8 cellular contexts compared by ENCODE assay signal in genomic region chr5:154860123-154860522, GRCh38. TPM values are rescaled to one million over a fixed set of nuclear protein-coding genes. Genes with fewer than 3 reads are reported as not detected.
DNase-seq lines count a peak whose midpoint lies in the region; ATAC-seq and TF ChIP-seq lines count a peak whose summit lies in the region.

No MANE protein-coding gene starts in this region.

- no peak for TF ChIP-seq CTCF in NB4 (IDR thresholded peaks at IDR 0.05; ENCODE audit: low read depth, low read length)
- no peak for TF ChIP-seq CTCF in brain microvascular endothelial cell (IDR thresholded peaks at IDR 0.05; ENCODE audit: low read depth, low read length, missing control alignments)

- H3K4me3 Mint-ChIP-seq in CD4-positive, alpha-beta memory T cell, result peak overlapping the region; percentile 89 to 97 (median 91)

- peaks cover 6% of the 10 kb centered on the region for H3K36me3 ChIP-seq in CD4-positive, alpha-beta memory T cell (ENCODE audit: insufficient read depth, low read length)
- H3K36me3 ChIP-seq in brain microvascular endothelial cell (replicated peaks), result peaks cover 3% of the 10 kb centered on the region
- H3K36me3 ChIP-seq in mesodermal cell (ENCODE audit: control insufficient read depth, insufficient read depth, low read length), result peaks cover 37% of the 10 kb centered on the region

- H3K4me3 ChIP-seq in CD4-positive, alpha-beta memory T cell (ENCODE audit: low read length in 2 of 2), result peak overlapping the region; percentile 78 to 88
- H3K4me3 ChIP-seq in NB4 (ENCODE audit: low read depth, low read length), result peak overlapping the region; percentile 99
- peak overlapping the region; percentile 86 for H3K4me3 ChIP-seq in brain microvascular endothelial cell (ENCODE audit: low read depth, low read length)
- H3K4me3 ChIP-seq in mesodermal cell (ENCODE audit: extremely low read depth, insufficient read depth, low read length, poor library complexity, severe bottlenecking), result peak overlapping the region; percentile 63

- CTCF ChIA-PET in CD4-positive, alpha-beta memory T cell (lab: Charles Lee; ENCODE audit: partially characterized antibody), result interaction anchor here (0.9 to 2.0 kb wide), 3 partner anchors 9 to 77 kb away, joined by 3 to 11 read pairs (median 3); partner anchors contain the start of gene GEMIN5

- in situ Hi-C loops in brain microvascular endothelial cell (cut with HindIII; ENCODE audit: low pct_ligation_motif_present, low sequenced_read_pairs), result no loop called here

- no peak for DNase-seq in CD4-positive, alpha-beta memory T cell
- DNase-seq in NB4 (ENCODE audit: low read depth) (peak; percentile 80), brain microvascular endothelial cell (peak; percentile 61), GOT3 (lab: John Stamatoyannopoulos, UW) (no peak), iPS-NIHi11 (ENCODE audit: low spot score) (no peak), cerebellar cortex (ENCODE audit: low spot score) (no peak)

- 52 to 65% methylated on average over 5 of the region's 5 CpGs for WGBS in mesodermal cell (ENCODE audit: insufficient coverage in 2 of 2), 2 experiments

- no peak for ATAC-seq in GM21717 (IDR thresholded peaks at IDR 0.05; ENCODE audit: unreplicated experiment)

- no peak for TF ChIP-seq POLR2A in NB4 (IDR thresholded peaks at IDR 0.05; ENCODE audit: extremely low read depth, insufficient read length)

- H3K27ac Mint-ChIP-seq in CD4-positive, alpha-beta memory T cell, result peak overlapping the region; percentile 93 to 99 (median 98)

- peaks cover 21 to 44% of the 10 kb centered on the region in 2 donors for H3K36me3 Mint-ChIP-seq in CD4-positive, alpha-beta memory T cell

- no peaks in the 10 kb centered on the region for H3K27me3 Mint-ChIP-seq in CD4-positive, alpha-beta memory T cell

- H3K9me3 Mint-ChIP-seq in CD4-positive, alpha-beta memory T cell, result no peaks in the 10 kb centered on the region

- no peaks in the 10 kb centered on the region for H3K27me3 ChIP-seq in CD4-positive, alpha-beta memory T cell (ENCODE audit: insufficient read depth, low read length)
- H3K27me3 ChIP-seq in brain microvascular endothelial cell (replicated peaks), result no peaks in the 10 kb centered on the region

- H3K4me1 Mint-ChIP-seq in CD4-positive, alpha-beta memory T cell, result peaks cover 32 to 63% (median 44%) of the 10 kb centered on the region in 4 donors

- peak overlapping the region; percentile 94 for H3K27ac ChIP-seq in CD4-positive, alpha-beta memory T cell (ENCODE audit: low read depth, low read length)
- H3K27ac ChIP-seq in brain microvascular endothelial cell (peak overlapping the region; percentile 9), mesodermal cell (ENCODE audit: low read depth, low read length, severe bottlenecking) (no peak overlapping the region)

- intact Hi-C loops in CD4-positive, alpha-beta memory T cell (cut with micrococcal nuclease), result no loop called here

- no peaks in the 10 kb centered on the region for H3K9me3 ChIP-seq in CD4-positive, alpha-beta memory T cell (ENCODE audit: control insufficient read depth in 1 of 2, low read length in 2 of 2)
- no peaks in the 10 kb centered on the region for H3K9me3 ChIP-seq in mesodermal cell (ENCODE audit: control insufficient read depth, low read length)

- H3K4me1 ChIP-seq in CD4-positive, alpha-beta memory T cell (ENCODE audit: insufficient read depth, low read length), result peaks cover 44% of the 10 kb centered on the region
- H3K4me1 ChIP-seq in mesodermal cell (ENCODE audit: control insufficient read depth, insufficient read depth, low read length, poor library complexity, severe bottlenecking), result peaks cover 19% of the 10 kb centered on the region

- POLR2A ChIA-PET in CD4-positive, alpha-beta memory T cell (lab: Charles Lee; ENCODE audit: partially characterized antibody), result interaction anchor here (0.7 to 2.0 kb wide), 6 partner anchors 31 to 106 kb away, joined by 3 to 13 read pairs (median 6); partner anchors contain the start of genes GEMIN5 and MRPL22

RNA-seq across cellular contexts. Expression of gene CNOT8, which starts 1.7 kb away (rescaled TPM):
- 100 to 1,000 TPM; 110 to 115 TPM for total RNA-seq in CD4-positive, alpha-beta memory T cell
- 100 to 1,000 TPM; 164 to 243 TPM for polyA plus RNA-seq in CD4-positive, alpha-beta memory T cell
- polyA plus RNA-seq in mesodermal cell (2013, experiment 1 of 2), result 77.7 TPM
- 69.0 TPM for polyA plus RNA-seq in mesodermal cell (2013, experiment 2 of 2)

RNA-seq across cellular contexts. Expression of gene FAXDC2, which starts 9.7 kb away (rescaled TPM):
- total RNA-seq in CD4-positive, alpha-beta memory T cell, result under 1 TPM in 1 of 2 experiments, not detected in 1; 0.47 TPM
- 1 to 10 TPM in 1 of 2 donors, not detected in 1; 1.7 TPM for polyA plus RNA-seq in CD4-positive, alpha-beta memory T cell
- polyA plus RNA-seq in mesodermal cell (2013, experiment 1 of 2), result 30.1 TPM
- polyA plus RNA-seq in mesodermal cell (2013, experiment 2 of 2), result 23.6 TPM

Comparison
In these comparisons a context has a peak if more than half of its experiments do, and no peak if none do; other contexts are left out.
1. DNase-seq: peak in NB4 (single experiment) and brain microvascular endothelial cell (single experiment); none in CD4-positive, alpha-beta memory T cell (0 of 5), GOT3 (single experiment), iPS-NIHi11 (single experiment) and cerebellar cortex (single experiment).
2. Peak in every context shown above with its lines, with median percentiles within 50 percentile points of each other: H3K4me3 ChIP-seq.